1 cellular context compared by ENCODE assay signal in the genomic region with DNA sequence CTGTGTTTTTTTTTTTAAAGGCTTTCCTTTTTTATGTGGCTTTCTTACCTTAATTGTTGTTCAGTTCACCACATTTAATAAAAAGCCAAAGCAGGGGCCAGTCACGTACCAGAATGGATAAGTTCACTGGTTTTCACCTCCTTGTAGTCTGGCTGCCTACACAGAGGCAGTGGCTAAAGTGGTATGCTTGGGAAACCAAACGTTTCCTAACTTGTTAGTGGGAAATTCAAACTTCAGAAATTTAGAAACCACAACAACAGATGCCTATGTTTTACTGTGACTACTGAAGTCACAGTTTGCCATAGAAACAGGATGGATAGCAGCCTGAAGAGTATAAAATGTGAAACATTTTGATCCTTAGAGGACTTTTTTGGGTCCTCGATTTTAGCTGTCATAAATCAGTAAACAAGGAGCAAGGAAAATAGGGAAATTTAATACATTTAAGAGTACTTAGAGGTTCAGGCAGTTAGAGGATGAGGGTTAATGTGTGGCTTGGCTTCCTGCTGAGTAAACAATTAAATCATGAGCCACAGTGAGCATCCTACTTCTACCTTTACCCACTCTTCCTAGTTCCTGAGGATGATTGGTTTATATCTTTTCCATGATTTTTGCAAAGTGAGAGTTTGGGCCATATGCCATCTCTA.
TF ChIP-seq lines count a peak whose summit lies in the region.

No MANE protein-coding gene starts in this region.

TF ChIP-seq in GM12878, 131 proteins besides CTCF, POLR2A, EP300 and RAD21 (continued from another document):
- TF ChIP-seq, protein P1, sequence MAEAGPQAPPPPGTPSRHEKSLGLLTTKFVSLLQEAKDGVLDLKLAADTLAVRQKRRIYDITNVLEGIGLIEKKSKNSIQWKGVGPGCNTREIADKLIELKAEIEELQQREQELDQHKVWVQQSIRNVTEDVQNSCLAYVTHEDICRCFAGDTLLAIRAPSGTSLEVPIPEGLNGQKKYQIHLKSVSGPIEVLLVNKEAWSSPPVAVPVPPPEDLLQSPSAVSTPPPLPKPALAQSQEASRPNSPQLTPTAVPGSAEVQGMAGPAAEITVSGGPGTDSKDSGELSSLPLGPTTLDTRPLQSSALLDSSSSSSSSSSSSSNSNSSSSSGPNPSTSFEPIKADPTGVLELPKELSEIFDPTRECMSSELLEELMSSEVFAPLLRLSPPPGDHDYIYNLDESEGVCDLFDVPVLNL (IDR thresholded peaks at IDR 0.05; ENCODE audit: low read depth, low read length), result 0 out of 2 replicates have a peak, but pooled peaks have one; percentile 65
- TF ChIP-seq BHLHE40 (IDR thresholded peaks at IDR 0.05; ENCODE audit: borderline replicate concordance in 1 of 2, low read depth in 2 of 2, low read length in 1 of 2), result 0 out of 4 replicates have a peak, but pooled peaks of 1 of the 2 experiments have one; percentile 6
- peak; percentile 43 to 50; a peak in 3 of 4 replicates for TF ChIP-seq IKZF2 (IDR thresholded peaks at IDR 0.05)
- TF ChIP-seq, protein P2, sequence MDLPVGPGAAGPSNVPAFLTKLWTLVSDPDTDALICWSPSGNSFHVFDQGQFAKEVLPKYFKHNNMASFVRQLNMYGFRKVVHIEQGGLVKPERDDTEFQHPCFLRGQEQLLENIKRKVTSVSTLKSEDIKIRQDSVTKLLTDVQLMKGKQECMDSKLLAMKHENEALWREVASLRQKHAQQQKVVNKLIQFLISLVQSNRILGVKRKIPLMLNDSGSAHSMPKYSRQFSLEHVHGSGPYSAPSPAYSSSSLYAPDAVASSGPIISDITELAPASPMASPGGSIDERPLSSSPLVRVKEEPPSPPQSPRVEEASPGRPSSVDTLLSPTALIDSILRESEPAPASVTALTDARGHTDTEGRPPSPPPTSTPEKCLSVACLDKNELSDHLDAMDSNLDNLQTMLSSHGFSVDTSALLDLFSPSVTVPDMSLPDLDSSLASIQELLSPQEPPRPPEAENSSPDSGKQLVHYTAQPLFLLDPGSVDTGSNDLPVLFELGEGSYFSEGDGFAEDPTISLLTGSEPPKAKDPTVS (IDR thresholded peaks at IDR 0.05; ENCODE audit: low read depth, low read length), result no peak
